Comparison of ENCODE assay signal across 1 cellular context in genomic region chr2:56195563-56195962, GRCh38.
TF ChIP-seq lines count a peak whose summit lies in the region.

No MANE protein-coding gene starts in this region.

TF ChIP-seq in GM23338, 12 proteins besides CTCF, POLR2A, EP300 and RAD21 (continued from another document):
- TF ChIP-seq, protein P1, sequence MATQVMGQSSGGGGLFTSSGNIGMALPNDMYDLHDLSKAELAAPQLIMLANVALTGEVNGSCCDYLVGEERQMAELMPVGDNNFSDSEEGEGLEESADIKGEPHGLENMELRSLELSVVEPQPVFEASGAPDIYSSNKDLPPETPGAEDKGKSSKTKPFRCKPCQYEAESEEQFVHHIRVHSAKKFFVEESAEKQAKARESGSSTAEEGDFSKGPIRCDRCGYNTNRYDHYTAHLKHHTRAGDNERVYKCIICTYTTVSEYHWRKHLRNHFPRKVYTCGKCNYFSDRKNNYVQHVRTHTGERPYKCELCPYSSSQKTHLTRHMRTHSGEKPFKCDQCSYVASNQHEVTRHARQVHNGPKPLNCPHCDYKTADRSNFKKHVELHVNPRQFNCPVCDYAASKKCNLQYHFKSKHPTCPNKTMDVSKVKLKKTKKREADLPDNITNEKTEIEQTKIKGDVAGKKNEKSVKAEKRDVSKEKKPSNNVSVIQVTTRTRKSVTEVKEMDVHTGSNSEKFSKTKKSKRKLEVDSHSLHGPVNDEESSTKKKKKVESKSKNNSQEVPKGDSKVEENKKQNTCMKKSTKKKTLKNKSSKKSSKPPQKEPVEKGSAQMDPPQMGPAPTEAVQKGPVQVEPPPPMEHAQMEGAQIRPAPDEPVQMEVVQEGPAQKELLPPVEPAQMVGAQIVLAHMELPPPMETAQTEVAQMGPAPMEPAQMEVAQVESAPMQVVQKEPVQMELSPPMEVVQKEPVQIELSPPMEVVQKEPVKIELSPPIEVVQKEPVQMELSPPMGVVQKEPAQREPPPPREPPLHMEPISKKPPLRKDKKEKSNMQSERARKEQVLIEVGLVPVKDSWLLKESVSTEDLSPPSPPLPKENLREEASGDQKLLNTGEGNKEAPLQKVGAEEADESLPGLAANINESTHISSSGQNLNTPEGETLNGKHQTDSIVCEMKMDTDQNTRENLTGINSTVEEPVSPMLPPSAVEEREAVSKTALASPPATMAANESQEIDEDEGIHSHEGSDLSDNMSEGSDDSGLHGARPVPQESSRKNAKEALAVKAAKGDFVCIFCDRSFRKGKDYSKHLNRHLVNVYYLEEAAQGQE (IDR thresholded peaks at IDR 0.05; ENCODE audit: unreplicated experiment), result no peak
- TF ChIP-seq CREB1 (CRISPR knock-in tag; IDR thresholded peaks at IDR 0.05; ENCODE audit: low read depth), result no peak
- no peak for TF ChIP-seq NANOG (IDR thresholded peaks at IDR 0.05; ENCODE audit: borderline replicate concordance)
- TF ChIP-seq, protein P2, sequence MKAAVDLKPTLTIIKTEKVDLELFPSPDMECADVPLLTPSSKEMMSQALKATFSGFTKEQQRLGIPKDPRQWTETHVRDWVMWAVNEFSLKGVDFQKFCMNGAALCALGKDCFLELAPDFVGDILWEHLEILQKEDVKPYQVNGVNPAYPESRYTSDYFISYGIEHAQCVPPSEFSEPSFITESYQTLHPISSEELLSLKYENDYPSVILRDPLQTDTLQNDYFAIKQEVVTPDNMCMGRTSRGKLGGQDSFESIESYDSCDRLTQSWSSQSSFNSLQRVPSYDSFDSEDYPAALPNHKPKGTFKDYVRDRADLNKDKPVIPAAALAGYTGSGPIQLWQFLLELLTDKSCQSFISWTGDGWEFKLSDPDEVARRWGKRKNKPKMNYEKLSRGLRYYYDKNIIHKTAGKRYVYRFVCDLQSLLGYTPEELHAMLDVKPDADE (IDR thresholded peaks at IDR 0.05), result no peak
- TF ChIP-seq EZH2phosphoT487 (IDR thresholded peaks at IDR 0.05; ENCODE audit: unreplicated experiment), result no peak
- TF ChIP-seq ZNF462 (CRISPR knock-in tag; IDR thresholded peaks at IDR 0.05), result no peak
- TF ChIP-seq JUNB (IDR thresholded peaks at IDR 0.05; ENCODE audit: unreplicated experiment), result no peak
- TF ChIP-seq ZNF114 (CRISPR knock-in tag; IDR thresholded peaks at IDR 0.05), result no peak
- TF ChIP-seq ZNF331 (CRISPR knock-in tag; IDR thresholded peaks at IDR 0.05; ENCODE audit: low read depth), result no peak
- no peak for TF ChIP-seq STAT1 (IDR thresholded peaks at IDR 0.05; ENCODE audit: unreplicated experiment)
- no peak for TF ChIP-seq EZH2 (IDR thresholded peaks at IDR 0.05; ENCODE audit: low read depth, unreplicated experiment)
